Comparison of ENCODE assay signal across 11 cellular contexts in genomic region chrX:37796805-37797204, GRCh38. TPM values are rescaled to one million over a fixed set of nuclear protein-coding genes. Genes with fewer than 3 reads are reported as not detected.
DNase-seq lines count a peak whose midpoint lies in the region; ATAC-seq lines count a peak whose summit lies in the region.
"Had no signal": no experiment of that assay in that cellular context is flagged by ENCODE, and none has a peak within 500 bp of the region (broad histone marks: within the 10 kb centered on the region; RNA-seq: fewer than 3 reads in every experiment).

No MANE protein-coding gene starts in this region.

- H3K4me3 Mint-ChIP-seq in T-helper 17 cell = no peak overlapping the region
- H3K4me3 Mint-ChIP-seq: neural progenitor cell had no signal

- H3K36me3 Mint-ChIP-seq in T-helper 17 cell (ENCODE audit: low read depth) = no peaks in the 10 kb centered on the region
- H3K36me3 Mint-ChIP-seq: neural progenitor cell had no signal

- H3K27ac Mint-ChIP-seq in T-helper 17 cell = no peak overlapping the region
- H3K27ac Mint-ChIP-seq: neural progenitor cell had no signal

- H3K4me1 Mint-ChIP-seq in T-helper 17 cell = peaks cover 3% of the 10 kb centered on the region
- H3K4me1 Mint-ChIP-seq: neural progenitor cell had no signal

- no peaks in the 10 kb centered on the region for H3K27me3 Mint-ChIP-seq in T-helper 17 cell

- no peaks in the 10 kb centered on the region for H3K9me3 ChIP-seq in T-helper 17 cell (ENCODE audit: control insufficient read depth, low read length, poor library complexity, severe bottlenecking)
- H3K9me3 ChIP-seq: thoracic aorta had no signal

- no peak for DNase-seq in T-helper 17 cell
- peak; percentile 64 for DNase-seq in pons (ENCODE audit: low spot score)
- no peak for DNase-seq in NCI-H446 treated with DMSO at 0.1 percent for 48 hours (lab: John Stamatoyannopoulos, UW)
- no peak for DNase-seq in iPS-NIHi11 (ENCODE audit: low spot score)
- no peak for DNase-seq in AG08396 (ENCODE audit: low spot score)
- DNase-seq in T-helper 9 cell = no peak

- peak; percentile 60 for ATAC-seq in GM19324 (IDR thresholded peaks at IDR 0.05; ENCODE audit: low FRiP score, unreplicated experiment)
- peak; percentile 82 for ATAC-seq in HG03060 (IDR thresholded peaks at IDR 0.05; ENCODE audit: low read depth, unreplicated experiment)
- peak; percentile 63 for ATAC-seq in T-helper 17 cell
- ATAC-seq: HCT116 had no signal

RNA-seq across cellular contexts. Expression of gene CYBB, which starts 16.9 kb away (rescaled TPM):
- 10 to 100 TPM in 1 of 2 donors, 1 to 10 TPM in 1; 2.3 to 15.5 TPM for total RNA-seq in T-helper 17 cell

RNA-seq across cellular contexts. Expression of gene DYNLT3, which starts 50.6 kb away (rescaled TPM):
- total RNA-seq in T-helper 17 cell = 10 to 100 TPM; 40.2 to 40.3 TPM
